In the genomic region with DNA sequence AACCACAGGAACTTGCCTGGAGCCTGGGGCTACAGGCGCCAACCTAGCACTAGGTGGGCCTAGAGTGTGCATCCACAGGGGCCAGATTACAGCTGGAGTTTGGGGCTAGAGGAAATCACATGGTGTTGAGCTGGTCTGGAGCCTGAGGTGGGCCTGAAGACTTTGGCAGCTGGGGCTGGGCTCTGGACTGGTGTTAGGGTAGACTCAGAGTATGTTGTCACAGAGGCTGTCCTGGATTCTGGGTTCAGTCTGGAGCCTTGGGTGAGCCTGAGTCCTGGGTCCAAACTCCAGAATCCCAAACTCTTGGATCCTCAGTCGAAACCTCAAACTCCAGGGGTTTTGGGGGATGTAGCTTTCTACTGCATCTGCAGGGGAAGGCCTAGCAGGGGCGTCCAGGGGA, we compare ENCODE assay signal across 15 cellular contexts.
"Had no signal": no experiment of that assay in that cellular context is flagged by ENCODE, and none has a peak within 500 bp of the region (broad histone marks: within the 10 kb centered on the region; RNA-seq: fewer than 3 reads in every experiment).

No MANE protein-coding gene starts in this region.

- H3K27ac Mint-ChIP-seq: mesothelial cell of epicardium had no signal

- ATAC-seq: foreskin keratinocyte, gastroesophageal sphincter, heart left ventricle, left cardiac atrium, left lung, left ventricle myocardium superior, mucosa of descending colon had no signal

- DNase-seq: dermis blood vessel endothelial cell; dorsolateral prefrontal cortex; effector CD4-positive, alpha-beta T cell; effector memory CD4-positive, alpha-beta T cell; foreskin keratinocyte; heart left ventricle; hippocampal formation; left cardiac atrium; left lung; left ventricle myocardium superior; lower lobe of right lung; mesenchymal stem cell; mucosa of descending colon had no signal

- H3K4me3 Mint-ChIP-seq: mesothelial cell of epicardium had no signal
